10 cellular contexts compared by ENCODE assay signal in genomic region chr4:4480685-4481393, GRCh38.
DNase-seq lines count a peak whose midpoint lies in the region; ATAC-seq and TF ChIP-seq lines count a peak whose summit lies in the region.
"Had no signal": no experiment of that assay in that cellular context is flagged by ENCODE, and none has a peak within 500 bp of the region (broad histone marks: within the 10 kb centered on the region; RNA-seq: fewer than 3 reads in every experiment).

No MANE protein-coding gene starts in this region.

- intact Hi-C loops in natural killer cell (cut with micrococcal nuclease), result loop anchor here (10.0 kb wide), 1 partner anchor 374 kb away; the partner anchor contains the start of gene MSX1

- DNase-seq in COLO829 (ENCODE audit: low spot score), result peak; percentile 54
- peak; percentile 13 for DNase-seq in NB4 (ENCODE audit: low read depth)
- DNase-seq in middle frontal gyrus (ENCODE audit: extremely low spot score, low spot score), result peak; percentile 77
- DNase-seq in natural killer cell, result no peak
- DNase-seq in activated CD8-positive, alpha-beta T cell treated with anti-CD3 and anti-CD28 coated beads, Interleukin-2, amount 10 ng/mL, durations not matched to agents 7 days and 5 days, result no peak
- DNase-seq: activated naive CD8-positive, alpha-beta T cell treated with anti-CD3 and anti-CD28 coated beads, Interleukin-2, amount 50 U/mL, for 24 hours; NCI-H1417 treated with DMSO at 0.1 percent for 48 hours had no signal

- POLR2A ChIA-PET in activated CD8-positive, alpha-beta T cell treated with anti-CD3 and anti-CD28 coated beads, Interleukin-2, amount 10 ng/mL, durations not matched to agents 7 days and 5 days (lab: Charles Lee), result no interaction called here

- peak overlapping the region; percentile 87 for H3K27ac ChIP-seq in cingulate gyrus (ENCODE audit: low read depth, low read length)

- H3K4me3 Mint-ChIP-seq in natural killer cell, result no peak overlapping the region
- no peak overlapping the region for H3K4me3 Mint-ChIP-seq in activated CD8-positive, alpha-beta T cell treated with anti-CD3 and anti-CD28 coated beads, Interleukin-2, amount 10 ng/mL, durations not matched to agents 7 days and 5 days
- H3K4me3 Mint-ChIP-seq: activated naive CD8-positive, alpha-beta T cell treated with anti-CD3 and anti-CD28 coated beads, Interleukin-2, amount 50 U/mL, for 24 hours had no signal

- H3K27me3 Mint-ChIP-seq in natural killer cell (ENCODE audit: low read depth in 2 of 2), result no peaks in the 10 kb centered on the region
- H3K27me3 Mint-ChIP-seq in activated CD8-positive, alpha-beta T cell treated with anti-CD3 and anti-CD28 coated beads, Interleukin-2, amount 10 ng/mL, durations not matched to agents 7 days and 5 days (ENCODE audit: low read depth), result no peaks in the 10 kb centered on the region
- H3K27me3 Mint-ChIP-seq: activated naive CD8-positive, alpha-beta T cell treated with anti-CD3 and anti-CD28 coated beads, Interleukin-2, amount 50 U/mL, for 24 hours had no signal

- no peak overlapping the region for H3K27ac Mint-ChIP-seq in natural killer cell
- H3K27ac Mint-ChIP-seq in activated CD8-positive, alpha-beta T cell treated with anti-CD3 and anti-CD28 coated beads, Interleukin-2, amount 10 ng/mL, durations not matched to agents 7 days and 5 days, result no peak overlapping the region
- H3K27ac Mint-ChIP-seq: activated naive CD8-positive, alpha-beta T cell treated with anti-CD3 and anti-CD28 coated beads, Interleukin-2, amount 50 U/mL, for 24 hours had no signal

- H3K9me3 Mint-ChIP-seq in natural killer cell, result no peaks in the 10 kb centered on the region
- no peaks in the 10 kb centered on the region for H3K9me3 Mint-ChIP-seq in activated CD8-positive, alpha-beta T cell treated with anti-CD3 and anti-CD28 coated beads, Interleukin-2, amount 10 ng/mL, durations not matched to agents 7 days and 5 days (ENCODE audit: insufficient read depth)
- H3K9me3 Mint-ChIP-seq: activated naive CD8-positive, alpha-beta T cell treated with anti-CD3 and anti-CD28 coated beads, Interleukin-2, amount 50 U/mL, for 24 hours had no signal

- H3K4me1 Mint-ChIP-seq in natural killer cell, result peaks cover 36 to 39% of the 10 kb centered on the region in 2 donors
- H3K4me1 Mint-ChIP-seq in activated CD8-positive, alpha-beta T cell treated with anti-CD3 and anti-CD28 coated beads, Interleukin-2, amount 10 ng/mL, durations not matched to agents 7 days and 5 days (ENCODE audit: low read depth), result peaks cover 3% of the 10 kb centered on the region
- H3K4me1 Mint-ChIP-seq: activated naive CD8-positive, alpha-beta T cell treated with anti-CD3 and anti-CD28 coated beads, Interleukin-2, amount 50 U/mL, for 24 hours had no signal

- no peaks in the 10 kb centered on the region for H3K36me3 Mint-ChIP-seq in natural killer cell
- no peaks in the 10 kb centered on the region for H3K36me3 Mint-ChIP-seq in activated CD8-positive, alpha-beta T cell treated with anti-CD3 and anti-CD28 coated beads, Interleukin-2, amount 10 ng/mL, durations not matched to agents 7 days and 5 days (ENCODE audit: low read depth)

- no peak for TF ChIP-seq POLR2A in NB4 (IDR thresholded peaks at IDR 0.05; ENCODE audit: extremely low read depth, insufficient read length)

- peak; percentile 20 for TF ChIP-seq CTCF in NB4 (IDR thresholded peaks at IDR 0.05; ENCODE audit: low read depth, low read length)
- TF ChIP-seq CTCF in natural killer cell (IDR thresholded peaks at IDR 0.05), result no peak

- ATAC-seq in natural killer cell (no peak), HG03159 (IDR thresholded peaks at IDR 0.05; ENCODE audit: unreplicated experiment) (no peak), HG03039 (IDR thresholded peaks at IDR 0.05; ENCODE audit: unreplicated experiment) (no peak)
- ATAC-seq in activated CD8-positive, alpha-beta T cell treated with anti-CD3 and anti-CD28 coated beads, Interleukin-2, amount 10 ng/mL, durations not matched to agents 7 days and 5 days, result no peak
- ATAC-seq: activated naive CD8-positive, alpha-beta T cell treated with anti-CD3 and anti-CD28 coated beads, Interleukin-2, amount 50 U/mL, for 24 hours had no signal

- CTCF ChIA-PET in activated CD8-positive, alpha-beta T cell treated with anti-CD3 and anti-CD28 coated beads, Interleukin-2, amount 10 ng/mL, durations not matched to agents 7 days and 5 days (lab: Charles Lee), result no interaction called here

- no peak overlapping the region for H3K4me3 ChIP-seq in NB4 (ENCODE audit: low read depth, low read length)

Comparison
In these comparisons a context has a peak if more than half of its experiments do, and no peak if none do; other contexts are left out.
1. DNase-seq: peak in COLO829 (single experiment), NB4 (single experiment) and middle frontal gyrus (single experiment); none in natural killer cell (single experiment) and activated CD8-positive, alpha-beta T cell treated with anti-CD3 and anti-CD28 coated beads, Interleukin-2, amount 10 ng/mL, durations not matched to agents 7 days and 5 days (single experiment).